16 cellular contexts compared by ENCODE assay signal in the genomic region with DNA sequence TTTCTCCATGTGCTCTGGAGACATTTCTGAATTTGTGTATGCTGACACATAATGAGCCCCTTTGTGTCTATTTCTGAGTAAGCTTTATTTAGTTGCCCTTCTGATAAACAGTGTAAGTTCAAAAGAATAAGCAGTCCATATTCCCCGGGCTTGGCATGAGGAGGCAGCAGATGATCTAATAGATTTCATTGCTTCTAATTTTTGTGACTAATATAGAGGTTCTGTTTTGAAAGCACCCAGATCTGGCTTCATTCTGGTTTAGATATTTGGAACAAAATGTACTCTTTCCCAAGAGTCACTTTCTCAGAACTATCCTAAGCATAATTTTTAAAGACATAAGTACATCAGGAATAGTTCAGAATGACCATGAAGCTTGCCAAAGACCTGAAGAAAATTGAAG.
DNase-seq lines count a peak whose midpoint lies in the region; ATAC-seq and TF ChIP-seq lines count a peak whose summit lies in the region.
"Had no signal": no experiment of that assay in that cellular context is flagged by ENCODE, and none has a peak within 500 bp of the region (broad histone marks: within the 10 kb centered on the region; RNA-seq: fewer than 3 reads in every experiment).

No MANE protein-coding gene starts in this region.

- no peak for TF ChIP-seq POLR2A in esophagus muscularis mucosa (IDR thresholded peaks at IDR 0.05; ENCODE audit: low read depth)

- no peak for TF ChIP-seq CTCF in activated CD8-positive, alpha-beta T cell treated with anti-CD3 and anti-CD28 coated beads for 36 hours (IDR thresholded peaks at IDR 0.05)
- TF ChIP-seq CTCF in esophagus muscularis mucosa (IDR thresholded peaks at IDR 0.05), result no peak
- TF ChIP-seq CTCF in neural crest cell (conservative IDR thresholded peaks at IDR 0.05), result no peak
- TF ChIP-seq CTCF in WTC11 (IDR thresholded peaks at IDR 0.05), result no peak

- peaks cover 3% of the 10 kb centered on the region for H3K36me3 Mint-ChIP-seq in activated CD8-positive, alpha-beta T cell treated with anti-CD3 and anti-CD28 coated beads for 36 hours (ENCODE audit: low read depth)
- no peaks in the 10 kb centered on the region for H3K36me3 Mint-ChIP-seq in activated CD8-positive, alpha-beta T cell treated with anti-CD3 and anti-CD28 coated beads, Interleukin-2, amount 10 ng/mL, durations not matched to agents 7 days and 5 days (ENCODE audit: low read depth)
- H3K36me3 Mint-ChIP-seq in neural crest cell (ENCODE audit: low read depth), result peaks cover 3% of the 10 kb centered on the region
- no peaks in the 10 kb centered on the region for H3K36me3 Mint-ChIP-seq in WTC11

- no peak for DNase-seq in activated CD8-positive, alpha-beta T cell treated with anti-CD3 and anti-CD28 coated beads for 36 hours
- DNase-seq in activated CD8-positive, alpha-beta T cell treated with anti-CD3 and anti-CD28 coated beads, Interleukin-2, amount 10 ng/mL, durations not matched to agents 7 days and 5 days, result no peak
- DNase-seq in esophagus muscularis mucosa (ENCODE audit: extremely low spot score) (no peak), neural crest cell (ENCODE audit: low read depth, low spot score) (no peak), HuH-7.5 (ENCODE audit: low spot score) (no peak), WTC11 (ENCODE audit: low spot score) (no peak), DMS153 (lab: John Stamatoyannopoulos, UW) (no peak)
- DNase-seq: activated T-cell treated with anti-CD3 and anti-CD28 coated beads, Interleukin-2, amount 50 U/mL, for 1 hour; NCI-H1417 treated with DMSO at 0.1 percent for 48 hours; NCI-H526 treated with DMSO at 0.1 percent for 48 hours; pancreas; SHP77 treated with DMSO at 0.1 percent for 48 hours; stimulated activated CD4-positive, alpha-beta T cell treated with anti-CD3 and anti-CD28 coated beads, Interleukin-4, amount 100 ng/mL, for 24 hours had no signal

- H3K4me3 ChIP-seq in esophagus muscularis mucosa (no peak overlapping the region), urinary bladder (ENCODE audit: low read depth, low read length) (no peak overlapping the region)
- H3K4me3 ChIP-seq: HAP-1, pancreas had no signal

- no peak for TF ChIP-seq EP300 in esophagus muscularis mucosa (IDR thresholded peaks at IDR 0.05)

- H3K27ac ChIP-seq in esophagus muscularis mucosa (replicated peaks in 1 of 4) (peak overlapping the region; percentile 43 to 69 (median 62)), urinary bladder (ENCODE audit: low read depth) (peak overlapping the region; percentile 10)
- H3K27ac ChIP-seq: pancreas had no signal

- no peak overlapping the region for H3K27ac Mint-ChIP-seq in activated CD8-positive, alpha-beta T cell treated with anti-CD3 and anti-CD28 coated beads for 36 hours
- no peak overlapping the region for H3K27ac Mint-ChIP-seq in activated CD8-positive, alpha-beta T cell treated with anti-CD3 and anti-CD28 coated beads, Interleukin-2, amount 10 ng/mL, durations not matched to agents 7 days and 5 days
- H3K27ac Mint-ChIP-seq in neural crest cell (ENCODE audit: unreplicated experiment) (peak overlapping the region; percentile 13), WTC11 (no peak overlapping the region)

- H3K4me1 Mint-ChIP-seq in activated CD8-positive, alpha-beta T cell treated with anti-CD3 and anti-CD28 coated beads for 36 hours (ENCODE audit: low read depth), result peaks cover 32% of the 10 kb centered on the region
- peaks cover 12% of the 10 kb centered on the region for H3K4me1 Mint-ChIP-seq in activated CD8-positive, alpha-beta T cell treated with anti-CD3 and anti-CD28 coated beads, Interleukin-2, amount 10 ng/mL, durations not matched to agents 7 days and 5 days (ENCODE audit: low read depth)
- H3K4me1 Mint-ChIP-seq in neural crest cell (peaks cover 43% of the 10 kb centered on the region), WTC11 (0 out of 2 replicates have a peak, but pooled peaks cover 3% of the 10 kb centered on the region)

- no peaks in the 10 kb centered on the region for H3K27me3 ChIP-seq in esophagus muscularis mucosa
- H3K27me3 ChIP-seq: pancreas had no signal

- H3K36me3 ChIP-seq in esophagus muscularis mucosa, result no peaks in the 10 kb centered on the region
- no peaks in the 10 kb centered on the region for H3K36me3 ChIP-seq in urinary bladder (ENCODE audit: insufficient read depth)
- H3K36me3 ChIP-seq: HAP-1, pancreas had no signal

- H3K9me3 Mint-ChIP-seq in activated CD8-positive, alpha-beta T cell treated with anti-CD3 and anti-CD28 coated beads for 36 hours, result no peaks in the 10 kb centered on the region
- H3K9me3 Mint-ChIP-seq in activated CD8-positive, alpha-beta T cell treated with anti-CD3 and anti-CD28 coated beads, Interleukin-2, amount 10 ng/mL, durations not matched to agents 7 days and 5 days (ENCODE audit: insufficient read depth), result no peaks in the 10 kb centered on the region
- H3K9me3 Mint-ChIP-seq in neural crest cell, result peaks cover 2% of the 10 kb centered on the region
- H3K9me3 Mint-ChIP-seq in WTC11, result no peaks in the 10 kb centered on the region
- H3K9me3 Mint-ChIP-seq: stimulated activated naive CD8-positive, alpha-beta T cell treated with anti-CD3 and anti-CD28 coated beads, Interleukin-15, Interleukin-2, amounts not matched to agents 100 ng/mL and 50 ng/mL, for 24 hours had no signal

- ATAC-seq in activated CD8-positive, alpha-beta T cell treated with anti-CD3 and anti-CD28 coated beads for 36 hours, result peak; percentile 35
- ATAC-seq in activated CD8-positive, alpha-beta T cell treated with anti-CD3 and anti-CD28 coated beads, Interleukin-2, amount 10 ng/mL, durations not matched to agents 7 days and 5 days, result no peak
- ATAC-seq in WTC11, result no peak

- H3K4me3 Mint-ChIP-seq in activated CD8-positive, alpha-beta T cell treated with anti-CD3 and anti-CD28 coated beads for 36 hours, result no peak overlapping the region
- no peak overlapping the region for H3K4me3 Mint-ChIP-seq in activated CD8-positive, alpha-beta T cell treated with anti-CD3 and anti-CD28 coated beads, Interleukin-2, amount 10 ng/mL, durations not matched to agents 7 days and 5 days
- no peak overlapping the region for H3K4me3 Mint-ChIP-seq in neural crest cell
- H3K4me3 Mint-ChIP-seq in WTC11, result no peak overlapping the region
- H3K4me3 Mint-ChIP-seq: stimulated activated naive CD8-positive, alpha-beta T cell treated with anti-CD3 and anti-CD28 coated beads, Interleukin-15, Interleukin-2, amounts not matched to agents 100 ng/mL and 50 ng/mL, for 24 hours had no signal

- no peaks in the 10 kb centered on the region for H3K27me3 Mint-ChIP-seq in activated CD8-positive, alpha-beta T cell treated with anti-CD3 and anti-CD28 coated beads for 36 hours
- no peaks in the 10 kb centered on the region for H3K27me3 Mint-ChIP-seq in activated CD8-positive, alpha-beta T cell treated with anti-CD3 and anti-CD28 coated beads, Interleukin-2, amount 10 ng/mL, durations not matched to agents 7 days and 5 days (ENCODE audit: low read depth)
- H3K27me3 Mint-ChIP-seq in neural crest cell (ENCODE audit: low read depth), result no peaks in the 10 kb centered on the region
- no peaks in the 10 kb centered on the region for H3K27me3 Mint-ChIP-seq in WTC11 (ENCODE audit: low read depth)
- H3K27me3 Mint-ChIP-seq: stimulated activated naive CD8-positive, alpha-beta T cell treated with anti-CD3 and anti-CD28 coated beads, Interleukin-15, Interleukin-2, amounts not matched to agents 100 ng/mL and 50 ng/mL, for 24 hours had no signal

- POLR2A ChIA-PET in activated CD8-positive, alpha-beta T cell treated with anti-CD3 and anti-CD28 coated beads for 36 hours (lab: Charles Lee), result no interaction called here
- POLR2A ChIA-PET in activated CD8-positive, alpha-beta T cell treated with anti-CD3 and anti-CD28 coated beads, Interleukin-2, amount 10 ng/mL, durations not matched to agents 7 days and 5 days (lab: Charles Lee), result no interaction called here
- POLR2A ChIA-PET in WTC11 (lab: Charles Lee), result no interaction called here

- H3K4me1 ChIP-seq in esophagus muscularis mucosa, result peaks cover 0 to 36% (median 11%) of the 10 kb centered on the region in 4 donors
- no peaks in the 10 kb centered on the region for H3K4me1 ChIP-seq in urinary bladder (ENCODE audit: insufficient read depth)
- H3K4me1 ChIP-seq: HAP-1, pancreas had no signal

- intact Hi-C loops in activated CD8-positive, alpha-beta T cell treated with anti-CD3 and anti-CD28 coated beads for 36 hours (cut with micrococcal nuclease), result no loop called here
- intact Hi-C loops in esophagus muscularis mucosa (cut with DNase I), result no loop called here

- 0% methylated on average over 1 of the region's 1 CpG for WGBS in esophagus muscularis mucosa
- 22% methylated on average over 1 of the region's 1 CpG for WGBS in urinary bladder

- CTCF ChIA-PET in activated CD8-positive, alpha-beta T cell treated with anti-CD3 and anti-CD28 coated beads for 36 hours (lab: Charles Lee), result no interaction called here
- CTCF ChIA-PET in activated CD8-positive, alpha-beta T cell treated with anti-CD3 and anti-CD28 coated beads, Interleukin-2, amount 10 ng/mL, durations not matched to agents 7 days and 5 days (lab: Charles Lee), result no interaction called here
- CTCF ChIA-PET in WTC11 (lab: Charles Lee), result no interaction called here

- no peaks in the 10 kb centered on the region for H3K9me3 ChIP-seq in esophagus muscularis mucosa
- H3K9me3 ChIP-seq: HAP-1, pancreas had no signal

TF ChIP-seq in WTC11, 78 proteins besides CTCF, POLR2A, EP300 and RAD21 (continues in another document):
- TF ChIP-seq, protein P1, sequence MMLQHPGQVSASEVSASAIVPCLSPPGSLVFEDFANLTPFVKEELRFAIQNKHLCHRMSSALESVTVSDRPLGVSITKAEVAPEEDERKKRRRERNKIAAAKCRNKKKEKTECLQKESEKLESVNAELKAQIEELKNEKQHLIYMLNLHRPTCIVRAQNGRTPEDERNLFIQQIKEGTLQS (CRISPR knock-in tag; conservative IDR thresholded peaks at IDR 0.05), result no peak
- TF ChIP-seq ZNF263 (CRISPR knock-in tag; IDR thresholded peaks at IDR 0.05; ENCODE audit: low read depth) (no peak), CREB1 (CRISPR knock-in tag; IDR thresholded peaks at IDR 0.05) (no peak), OVOL2 (CRISPR knock-in tag; IDR thresholded peaks at IDR 0.05; ENCODE audit: borderline replicate concordance) (no peak), RORB (CRISPR knock-in tag; IDR thresholded peaks at IDR 0.05) (no peak), ZNF219 (CRISPR knock-in tag; IDR thresholded peaks at IDR 0.05; ENCODE audit: borderline replicate concordance) (no peak)
- TF ChIP-seq, protein P2, sequence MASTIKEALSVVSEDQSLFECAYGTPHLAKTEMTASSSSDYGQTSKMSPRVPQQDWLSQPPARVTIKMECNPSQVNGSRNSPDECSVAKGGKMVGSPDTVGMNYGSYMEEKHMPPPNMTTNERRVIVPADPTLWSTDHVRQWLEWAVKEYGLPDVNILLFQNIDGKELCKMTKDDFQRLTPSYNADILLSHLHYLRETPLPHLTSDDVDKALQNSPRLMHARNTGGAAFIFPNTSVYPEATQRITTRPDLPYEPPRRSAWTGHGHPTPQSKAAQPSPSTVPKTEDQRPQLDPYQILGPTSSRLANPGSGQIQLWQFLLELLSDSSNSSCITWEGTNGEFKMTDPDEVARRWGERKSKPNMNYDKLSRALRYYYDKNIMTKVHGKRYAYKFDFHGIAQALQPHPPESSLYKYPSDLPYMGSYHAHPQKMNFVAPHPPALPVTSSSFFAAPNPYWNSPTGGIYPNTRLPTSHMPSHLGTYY (CRISPR knock-in tag; IDR thresholded peaks at IDR 0.05), result no peak
